Comparison of ENCODE assay signal across 8 cellular contexts in genomic region chrX:320126-320783, GRCh38. TPM values are rescaled to one million over a fixed set of nuclear protein-coding genes. Genes with fewer than 3 reads are reported as not detected.
DNase-seq lines count a peak whose midpoint lies in the region; ATAC-seq and TF ChIP-seq lines count a peak whose summit lies in the region.

No MANE protein-coding gene starts in this region.

- peak overlapping the region; percentile 95 for H3K4me3 Mint-ChIP-seq in endothelial cell (ENCODE audit: unreplicated experiment)
- peak overlapping the region; percentile 89 to 95 (median 93) for H3K4me3 Mint-ChIP-seq in nephron

- no peak overlapping the region for H3K27ac ChIP-seq in OCI-LY7 (ENCODE audit: low read depth, low read length, poor library complexity, severe bottlenecking)

- CTCF ChIA-PET in BJ (lab: Yijun Ruan, JAX) (no interaction called here), OCI-LY7 (lab: Charles Lee; ENCODE audit: unreplicated experiment) (no interaction called here)

- peak overlapping the region; percentile 95 for H3K4me2 ChIP-seq in OCI-LY7 (ENCODE audit: low read length)

- H3K9me2 ChIP-seq in OCI-LY7 (ENCODE audit: insufficient read depth, low read length) = no peaks in the 10 kb centered on the region

- peaks cover 6% of the 10 kb centered on the region; the same call in 1 of the 2 replicates for H3K79me2 ChIP-seq in OCI-LY7 (ENCODE audit: insufficient read depth, low read depth, low read length)

- peaks cover 2% of the 10 kb centered on the region for H3K36me3 ChIP-seq in BJ (ENCODE audit: control insufficient read depth, insufficient read depth, low read length)
- peaks cover 17% of the 10 kb centered on the region for H3K36me3 ChIP-seq in OCI-LY7 (ENCODE audit: insufficient read depth, low read length)

- H3K4me1 ChIP-seq in OCI-LY7 (ENCODE audit: insufficient read depth, low read length, poor library complexity, severe bottlenecking) = peaks cover 19% of the 10 kb centered on the region

- ATAC-seq in GM21528 (IDR thresholded peaks at IDR 0.05; ENCODE audit: low FRiP score, unreplicated experiment) = no peak
- ATAC-seq in HG03280 (IDR thresholded peaks at IDR 0.05; ENCODE audit: unreplicated experiment) = no peak
- no peak for ATAC-seq in GM19463 (IDR thresholded peaks at IDR 0.05; ENCODE audit: unreplicated experiment)

- intact Hi-C loops in OCI-LY7 (cut with micrococcal nuclease; ENCODE audit: unreplicated experiment) = no loop called here

- no peak for DNase-seq in BJ (ENCODE audit: low read depth)
- no peak for DNase-seq in OCI-LY7 (ENCODE audit: low spot score)
- peak; percentile 20 for DNase-seq in endothelial cell (ENCODE audit: low spot score)
- DNase-seq in mucosa of gallbladder (ENCODE audit: low spot score) = no peak

- H3K27me3 ChIP-seq in BJ (ENCODE audit: control insufficient read depth, insufficient read depth, low read length) = no peaks in the 10 kb centered on the region

- peak overlapping the region; percentile 48 for H3K27ac Mint-ChIP-seq in endothelial cell (ENCODE audit: unreplicated experiment)
- H3K27ac Mint-ChIP-seq in nephron = peak overlapping the region in 2 of 3 experiments; percentile 15 to 35

- no peak overlapping the region for H2AFZ ChIP-seq in OCI-LY7 (ENCODE audit: low read length)

- peaks cover 11% of the 10 kb centered on the region for H3K4me1 Mint-ChIP-seq in endothelial cell (ENCODE audit: unreplicated experiment)
- peaks cover 11% of the 10 kb centered on the region for H3K4me1 Mint-ChIP-seq in nephron

- no peaks in the 10 kb centered on the region for H3K9me3 ChIP-seq in OCI-LY7 (ENCODE audit: low read length)

- BruUV-seq in OCI-LY7 (replicated peaks; lab: Mats Ljungman, UMichigan) = no TSS peak

- H3K4me3 ChIP-seq in BJ (ENCODE audit: low read depth, low read length) (peak overlapping the region; percentile 97), OCI-LY7 (ENCODE audit: low read depth, low read length, poor library complexity, severe bottlenecking) (peak overlapping the region; percentile 93)

- H3K9me3 Mint-ChIP-seq in endothelial cell (ENCODE audit: unreplicated experiment) = no peaks in the 10 kb centered on the region
- no peaks in the 10 kb centered on the region for H3K9me3 Mint-ChIP-seq in nephron

- POLR2A ChIA-PET in BJ (lab: Charles Lee) (no interaction called here), OCI-LY7 (lab: Charles Lee) (no interaction called here)

- H3K36me3 Mint-ChIP-seq in endothelial cell (ENCODE audit: low read depth, unreplicated experiment) (peaks cover 5% of the 10 kb centered on the region), nephron (ENCODE audit: low read depth) (no peaks in the 10 kb centered on the region)

- TF ChIP-seq CTCF in BJ (IDR thresholded peaks at IDR 0.05; ENCODE audit: insufficient read depth, low read depth, low read length) = no peak
- no peak for TF ChIP-seq CTCF in OCI-LY7 (conservative IDR thresholded peaks at IDR 0.05; ENCODE audit: low read length)
- TF ChIP-seq CTCF in endothelial cell (IDR thresholded peaks at IDR 0.05; ENCODE audit: unreplicated experiment) = no peak
- TF ChIP-seq CTCF in nephron (IDR thresholded peaks at IDR 0.05; ENCODE audit: unreplicated experiment in 3 of 3) = no peak

- H3K27me3 Mint-ChIP-seq in endothelial cell (ENCODE audit: unreplicated experiment) (peaks cover 19% of the 10 kb centered on the region), nephron (ENCODE audit: low read depth) (peaks cover 16% of the 10 kb centered on the region)

- no peaks in the 10 kb centered on the region; the same call in 1 of the 2 replicates for H4K20me1 ChIP-seq in OCI-LY7 (ENCODE audit: insufficient read depth, low read length)

RNA-seq across cellular contexts. Expression of gene GTPBP6, which starts 1.7 kb away (rescaled TPM):
- 17.8 and 29.2 TPM in 2 replicates for polyA plus RNA-seq in BJ (2011; rRNA removed)
- 6.5 and 7.5 TPM in 2 replicates for polyA minus RNA-seq in BJ (2011; rRNA and poly(A)+ RNA removed)
- total RNA-seq in OCI-LY7 (2014; rRNA removed; shearing (Covaris generic)) = 36.3 and 40.4 TPM in 2 replicates
- total RNA-seq in OCI-LY7 (2022) (53.6 and 53.9 TPM in 2 replicates), endothelial cell (ENCODE audit: unreplicated experiment) (47.2 TPM), mucosa of gallbladder (54.1 TPM)

RNA-seq across cellular contexts. Expression of gene PLCXD1, which starts 39.1 kb away (rescaled TPM):
- 4.7 and 6.4 TPM in 2 replicates for polyA plus RNA-seq in BJ (2011; rRNA removed)
- 12.0 and 12.9 TPM in 2 replicates for polyA minus RNA-seq in BJ (2011; rRNA and poly(A)+ RNA removed)
- total RNA-seq in OCI-LY7 (2014; rRNA removed; shearing (Covaris generic)) = 60.1 and 86.0 TPM in 2 replicates
- 125 and 133 TPM in 2 replicates for total RNA-seq in OCI-LY7 (2022)
- total RNA-seq in endothelial cell (ENCODE audit: unreplicated experiment) = 21.7 TPM
- total RNA-seq in mucosa of gallbladder = 34.8 TPM
